1 cellular context compared by ENCODE assay signal in the genomic region with DNA sequence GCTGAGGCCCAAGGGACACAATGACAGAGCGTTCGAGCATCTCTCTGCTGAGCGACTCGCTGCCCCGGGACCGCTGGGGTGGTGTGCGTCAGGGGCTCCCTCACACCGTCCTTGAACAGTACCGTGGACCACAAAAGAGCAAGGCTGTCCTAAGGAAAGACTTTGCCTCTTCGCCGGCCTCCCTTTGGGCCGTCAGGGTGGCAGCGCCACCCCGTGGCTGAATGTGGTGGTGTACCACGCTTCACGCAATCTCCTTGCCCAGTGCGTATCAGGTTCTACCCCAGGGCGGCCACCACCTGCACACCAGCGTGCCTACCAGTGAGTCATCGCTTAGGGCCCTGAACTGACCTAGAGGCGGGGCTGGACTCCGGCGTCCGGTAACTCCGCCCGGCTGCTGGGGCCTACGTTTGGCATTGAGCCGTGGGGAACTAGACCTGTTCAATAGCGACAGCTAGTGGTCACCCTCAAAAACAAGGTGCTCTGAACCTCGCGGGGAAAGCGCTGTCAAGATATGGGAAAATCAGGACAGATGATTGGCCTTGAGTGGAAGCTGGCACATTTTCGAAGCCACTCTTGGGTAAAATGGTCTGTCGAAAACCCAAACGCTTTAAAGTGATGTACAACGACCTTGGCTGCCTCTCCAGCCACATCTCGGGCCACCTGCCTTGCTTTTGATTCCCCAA.
TF ChIP-seq lines count a peak whose summit lies in the region.

No MANE protein-coding gene starts in this region.

TF ChIP-seq in GM12878, 131 proteins besides CTCF, POLR2A, EP300 and RAD21 (continues in another document):
- TF ChIP-seq IKZF2 (IDR thresholded peaks at IDR 0.05): peak in 1 of 2 experiments; percentile 39; a peak in 2 of 4 replicates
- TF ChIP-seq MYC (IDR thresholded peaks at IDR 0.05; ENCODE audit: insufficient read depth, insufficient read length, insufficient replicate concordance, low read length, severe bottlenecking): peak; percentile 51
- TF ChIP-seq ZNF217 (IDR thresholded peaks at IDR 0.05): peak; percentile 46; the same call in 1 of the 2 replicates
- TF ChIP-seq NR2F1 (conservative IDR thresholded peaks at IDR 0.05): peak; percentile 73
- peak; percentile 20 for TF ChIP-seq SP1 (IDR thresholded peaks at IDR 0.05; ENCODE audit: low read depth, low read length)
- TF ChIP-seq BRCA1 (IDR thresholded peaks at IDR 0.05; ENCODE audit: low read depth, low read length): no peak
- peak; percentile 81; the same call in 1 of the 2 replicates for TF ChIP-seq RCOR1 (conservative IDR thresholded peaks at IDR 0.05; ENCODE audit: low read depth, low read length)
- 0 out of 2 replicates have a peak, but pooled peaks have one; percentile 17 for TF ChIP-seq EED (IDR thresholded peaks at IDR 0.05; ENCODE audit: low read depth)
- no peak for TF ChIP-seq PML (IDR thresholded peaks at IDR 0.05; ENCODE audit: low read length)
- peak; percentile 69 for TF ChIP-seq ATF7 (IDR thresholded peaks at IDR 0.05; ENCODE audit: low read depth)
- 0 out of 3 replicates have a peak, but pooled peaks of 1 of the 2 experiments have one; percentile 26 for TF ChIP-seq EGR1 (IDR thresholded peaks at IDR 0.05; ENCODE audit: borderline replicate concordance in 1 of 2, low read depth in 2 of 2, low read length in 2 of 2)
- peak; percentile 93; the same call in 1 of the 2 replicates for TF ChIP-seq RB1 (IDR thresholded peaks at IDR 0.05; ENCODE audit: borderline replicate concordance)
- peak; percentile 51; the same call in 1 of the 2 replicates for TF ChIP-seq PAX5 (IDR thresholded peaks at IDR 0.05; ENCODE audit: borderline replicate concordance, low read depth, low read length)
- TF ChIP-seq RAD51 (IDR thresholded peaks at IDR 0.05): no peak
- TF ChIP-seq SMARCA5 (IDR thresholded peaks at IDR 0.05): 0 out of 2 replicates have a peak, but pooled peaks have one; percentile 80
- TF ChIP-seq ETV6 (conservative IDR thresholded peaks at IDR 0.05 in 1 of 2, IDR thresholded peaks at IDR 0.05 in 1 of 2; ENCODE audit: borderline replicate concordance in 1 of 2, low read depth in 1 of 2): 0 out of 4 replicates have a peak, but pooled peaks of 1 of the 2 experiments have one; percentile 11
- TF ChIP-seq TCF12 (IDR thresholded peaks at IDR 0.05; ENCODE audit: low read depth, low read length): 0 out of 2 replicates have a peak, but pooled peaks have one; percentile 33
- no peak for TF ChIP-seq SUPT20H (IDR thresholded peaks at IDR 0.05; ENCODE audit: borderline replicate concordance, control insufficient read depth, low read depth, low read length)
- TF ChIP-seq CHD2 (IDR thresholded peaks at IDR 0.05; ENCODE audit: borderline replicate concordance, low read depth, low read length): peak; percentile 52; the same call in 1 of the 2 replicates
- TF ChIP-seq, protein P1, sequence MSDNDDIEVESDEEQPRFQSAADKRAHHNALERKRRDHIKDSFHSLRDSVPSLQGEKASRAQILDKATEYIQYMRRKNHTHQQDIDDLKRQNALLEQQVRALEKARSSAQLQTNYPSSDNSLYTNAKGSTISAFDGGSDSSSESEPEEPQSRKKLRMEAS (IDR thresholded peaks at IDR 0.05; ENCODE audit: low read depth, low read length): no peak; the same call in 1 of the 2 replicates
- no peak for TF ChIP-seq ZZZ3 (IDR thresholded peaks at IDR 0.05; ENCODE audit: control insufficient read depth, insufficient read length, low read depth)
- no peak for TF ChIP-seq ASH2L (IDR thresholded peaks at IDR 0.05; ENCODE audit: borderline replicate concordance, low read depth)
- TF ChIP-seq STAT1 (conservative IDR thresholded peaks at IDR 0.05): peak; percentile 79; the same call in 1 of the 2 replicates
- no peak for TF ChIP-seq KLF5 (IDR thresholded peaks at IDR 0.05; ENCODE audit: partially characterized antibody)
- peak; percentile 65 for TF ChIP-seq SMC3 (IDR thresholded peaks at IDR 0.05; ENCODE audit: borderline replicate concordance, low read length)
- peak; percentile 75 for TF ChIP-seq RUNX3 (IDR thresholded peaks at IDR 0.05; ENCODE audit: low read length)
- TF ChIP-seq, protein P2, sequence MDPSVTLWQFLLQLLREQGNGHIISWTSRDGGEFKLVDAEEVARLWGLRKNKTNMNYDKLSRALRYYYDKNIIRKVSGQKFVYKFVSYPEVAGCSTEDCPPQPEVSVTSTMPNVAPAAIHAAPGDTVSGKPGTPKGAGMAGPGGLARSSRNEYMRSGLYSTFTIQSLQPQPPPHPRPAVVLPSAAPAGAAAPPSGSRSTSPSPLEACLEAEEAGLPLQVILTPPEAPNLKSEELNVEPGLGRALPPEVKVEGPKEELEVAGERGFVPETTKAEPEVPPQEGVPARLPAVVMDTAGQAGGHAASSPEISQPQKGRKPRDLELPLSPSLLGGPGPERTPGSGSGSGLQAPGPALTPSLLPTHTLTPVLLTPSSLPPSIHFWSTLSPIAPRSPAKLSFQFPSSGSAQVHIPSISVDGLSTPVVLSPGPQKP (IDR thresholded peaks at IDR 0.05; ENCODE audit: low read depth, low read length): 0 out of 2 replicates have a peak, but pooled peaks have one; percentile 40
- 0 out of 3 replicates have a peak, but pooled peaks have one; percentile 20 for TF ChIP-seq POU2F2 (IDR thresholded peaks at IDR 0.05; ENCODE audit: borderline replicate concordance, low read depth, low read length)
- TF ChIP-seq KAT2A (conservative IDR thresholded peaks at IDR 0.05; ENCODE audit: control insufficient read depth, low read depth, low read length): no peak
- TF ChIP-seq DPF2 (IDR thresholded peaks at IDR 0.05): peak; percentile 69
- 0 out of 2 replicates have a peak, but pooled peaks have one; percentile 66 for TF ChIP-seq TBL1XR1 (IDR thresholded peaks at IDR 0.05; ENCODE audit: low read depth, low read length)
- TF ChIP-seq LARP7 (IDR thresholded peaks at IDR 0.05): peak; percentile 83
- TF ChIP-seq, protein P3, sequence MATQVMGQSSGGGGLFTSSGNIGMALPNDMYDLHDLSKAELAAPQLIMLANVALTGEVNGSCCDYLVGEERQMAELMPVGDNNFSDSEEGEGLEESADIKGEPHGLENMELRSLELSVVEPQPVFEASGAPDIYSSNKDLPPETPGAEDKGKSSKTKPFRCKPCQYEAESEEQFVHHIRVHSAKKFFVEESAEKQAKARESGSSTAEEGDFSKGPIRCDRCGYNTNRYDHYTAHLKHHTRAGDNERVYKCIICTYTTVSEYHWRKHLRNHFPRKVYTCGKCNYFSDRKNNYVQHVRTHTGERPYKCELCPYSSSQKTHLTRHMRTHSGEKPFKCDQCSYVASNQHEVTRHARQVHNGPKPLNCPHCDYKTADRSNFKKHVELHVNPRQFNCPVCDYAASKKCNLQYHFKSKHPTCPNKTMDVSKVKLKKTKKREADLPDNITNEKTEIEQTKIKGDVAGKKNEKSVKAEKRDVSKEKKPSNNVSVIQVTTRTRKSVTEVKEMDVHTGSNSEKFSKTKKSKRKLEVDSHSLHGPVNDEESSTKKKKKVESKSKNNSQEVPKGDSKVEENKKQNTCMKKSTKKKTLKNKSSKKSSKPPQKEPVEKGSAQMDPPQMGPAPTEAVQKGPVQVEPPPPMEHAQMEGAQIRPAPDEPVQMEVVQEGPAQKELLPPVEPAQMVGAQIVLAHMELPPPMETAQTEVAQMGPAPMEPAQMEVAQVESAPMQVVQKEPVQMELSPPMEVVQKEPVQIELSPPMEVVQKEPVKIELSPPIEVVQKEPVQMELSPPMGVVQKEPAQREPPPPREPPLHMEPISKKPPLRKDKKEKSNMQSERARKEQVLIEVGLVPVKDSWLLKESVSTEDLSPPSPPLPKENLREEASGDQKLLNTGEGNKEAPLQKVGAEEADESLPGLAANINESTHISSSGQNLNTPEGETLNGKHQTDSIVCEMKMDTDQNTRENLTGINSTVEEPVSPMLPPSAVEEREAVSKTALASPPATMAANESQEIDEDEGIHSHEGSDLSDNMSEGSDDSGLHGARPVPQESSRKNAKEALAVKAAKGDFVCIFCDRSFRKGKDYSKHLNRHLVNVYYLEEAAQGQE (IDR thresholded peaks at IDR 0.05; ENCODE audit: low read depth, low read length): peak; percentile 29; the same call in 1 of the 2 replicates
- TF ChIP-seq RFX5 (IDR thresholded peaks at IDR 0.05; ENCODE audit: low read depth, low read length): peak; percentile 60; the same call in 1 of the 2 replicates
- peak; percentile 46; the same call in 1 of the 2 replicates for TF ChIP-seq BACH1 (IDR thresholded peaks at IDR 0.05; ENCODE audit: borderline replicate concordance)
- TF ChIP-seq, protein P4, sequence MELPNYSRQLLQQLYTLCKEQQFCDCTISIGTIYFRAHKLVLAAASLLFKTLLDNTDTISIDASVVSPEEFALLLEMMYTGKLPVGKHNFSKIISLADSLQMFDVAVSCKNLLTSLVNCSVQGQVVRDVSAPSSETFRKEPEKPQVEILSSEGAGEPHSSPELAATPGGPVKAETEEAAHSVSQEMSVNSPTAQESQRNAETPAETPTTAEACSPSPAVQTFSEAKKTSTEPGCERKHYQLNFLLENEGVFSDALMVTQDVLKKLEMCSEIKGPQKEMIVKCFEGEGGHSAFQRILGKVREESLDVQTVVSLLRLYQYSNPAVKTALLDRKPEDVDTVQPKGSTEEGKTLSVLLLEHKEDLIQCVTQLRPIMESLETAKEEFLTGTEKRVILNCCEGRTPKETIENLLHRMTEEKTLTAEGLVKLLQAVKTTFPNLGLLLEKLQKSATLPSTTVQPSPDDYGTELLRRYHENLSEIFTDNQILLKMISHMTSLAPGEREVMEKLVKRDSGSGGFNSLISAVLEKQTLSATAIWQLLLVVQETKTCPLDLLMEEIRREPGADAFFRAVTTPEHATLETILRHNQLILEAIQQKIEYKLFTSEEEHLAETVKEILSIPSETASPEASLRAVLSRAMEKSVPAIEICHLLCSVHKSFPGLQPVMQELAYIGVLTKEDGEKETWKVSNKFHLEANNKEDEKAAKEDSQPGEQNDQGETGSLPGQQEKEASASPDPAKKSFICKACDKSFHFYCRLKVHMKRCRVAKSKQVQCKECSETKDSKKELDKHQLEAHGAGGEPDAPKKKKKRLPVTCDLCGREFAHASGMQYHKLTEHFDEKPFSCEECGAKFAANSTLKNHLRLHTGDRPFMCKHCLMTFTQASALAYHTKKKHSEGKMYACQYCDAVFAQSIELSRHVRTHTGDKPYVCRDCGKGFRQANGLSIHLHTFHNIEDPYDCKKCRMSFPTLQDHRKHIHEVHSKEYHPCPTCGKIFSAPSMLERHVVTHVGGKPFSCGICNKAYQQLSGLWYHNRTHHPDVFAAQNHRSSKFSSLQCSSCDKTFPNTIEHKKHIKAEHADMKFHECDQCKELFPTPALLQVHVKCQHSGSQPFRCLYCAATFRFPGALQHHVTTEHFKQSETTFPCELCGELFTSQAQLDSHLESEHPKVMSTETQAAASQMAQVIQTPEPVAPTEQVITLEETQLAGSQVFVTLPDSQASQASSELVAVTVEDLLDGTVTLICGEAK (IDR thresholded peaks at IDR 0.05; ENCODE audit: borderline replicate concordance): no peak
- TF ChIP-seq, protein P5, sequence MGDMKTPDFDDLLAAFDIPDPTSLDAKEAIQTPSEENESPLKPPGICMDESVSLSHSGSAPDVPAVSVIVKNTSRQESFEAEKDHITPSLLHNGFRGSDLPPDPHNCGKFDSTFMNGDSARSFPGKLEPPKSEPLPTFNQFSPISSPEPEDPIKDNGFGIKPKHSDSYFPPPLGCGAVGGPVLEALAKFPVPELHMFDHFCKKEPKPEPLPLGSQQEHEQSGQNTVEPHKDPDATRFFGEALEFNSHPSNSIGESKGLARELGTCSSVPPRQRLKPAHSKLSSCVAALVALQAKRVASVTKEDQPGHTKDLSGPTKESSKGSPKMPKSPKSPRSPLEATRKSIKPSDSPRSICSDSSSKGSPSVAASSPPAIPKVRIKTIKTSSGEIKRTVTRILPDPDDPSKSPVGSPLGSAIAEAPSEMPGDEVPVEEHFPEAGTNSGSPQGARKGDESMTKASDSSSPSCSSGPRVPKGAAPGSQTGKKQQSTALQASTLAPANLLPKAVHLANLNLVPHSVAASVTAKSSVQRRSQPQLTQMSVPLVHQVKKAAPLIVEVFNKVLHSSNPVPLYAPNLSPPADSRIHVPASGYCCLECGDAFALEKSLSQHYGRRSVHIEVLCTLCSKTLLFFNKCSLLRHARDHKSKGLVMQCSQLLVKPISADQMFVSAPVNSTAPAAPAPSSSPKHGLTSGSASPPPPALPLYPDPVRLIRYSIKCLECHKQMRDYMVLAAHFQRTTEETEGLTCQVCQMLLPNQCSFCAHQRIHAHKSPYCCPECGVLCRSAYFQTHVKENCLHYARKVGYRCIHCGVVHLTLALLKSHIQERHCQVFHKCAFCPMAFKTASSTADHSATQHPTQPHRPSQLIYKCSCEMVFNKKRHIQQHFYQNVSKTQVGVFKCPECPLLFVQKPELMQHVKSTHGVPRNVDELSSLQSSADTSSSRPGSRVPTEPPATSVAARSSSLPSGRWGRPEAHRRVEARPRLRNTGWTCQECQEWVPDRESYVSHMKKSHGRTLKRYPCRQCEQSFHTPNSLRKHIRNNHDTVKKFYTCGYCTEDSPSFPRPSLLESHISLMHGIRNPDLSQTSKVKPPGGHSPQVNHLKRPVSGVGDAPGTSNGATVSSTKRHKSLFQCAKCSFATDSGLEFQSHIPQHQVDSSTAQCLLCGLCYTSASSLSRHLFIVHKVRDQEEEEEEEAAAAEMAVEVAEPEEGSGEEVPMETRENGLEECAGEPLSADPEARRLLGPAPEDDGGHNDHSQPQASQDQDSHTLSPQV (IDR thresholded peaks at IDR 0.05): peak; percentile 50; the same call in 1 of the 2 replicates
- peak; percentile 72 to 76; a peak in 3 of 4 replicates for TF ChIP-seq BHLHE40 (IDR thresholded peaks at IDR 0.05; ENCODE audit: borderline replicate concordance in 1 of 2, low read depth in 2 of 2, low read length in 1 of 2)
- TF ChIP-seq JUND (IDR thresholded peaks at IDR 0.05; ENCODE audit: low read depth, low read length): peak; percentile 81
- peak; percentile 64 for TF ChIP-seq MXI1 (IDR thresholded peaks at IDR 0.05; ENCODE audit: low read depth, low read length)
- TF ChIP-seq IRF4 (IDR thresholded peaks at IDR 0.05; ENCODE audit: low read depth, low read length): no peak
- TF ChIP-seq, protein P6, sequence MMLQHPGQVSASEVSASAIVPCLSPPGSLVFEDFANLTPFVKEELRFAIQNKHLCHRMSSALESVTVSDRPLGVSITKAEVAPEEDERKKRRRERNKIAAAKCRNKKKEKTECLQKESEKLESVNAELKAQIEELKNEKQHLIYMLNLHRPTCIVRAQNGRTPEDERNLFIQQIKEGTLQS (IDR thresholded peaks at IDR 0.05; ENCODE audit: borderline replicate concordance, extremely low read depth, low read depth, low read length): no peak
- 0 out of 2 replicates have a peak, but pooled peaks have one; percentile 32 for TF ChIP-seq TARDBP (IDR thresholded peaks at IDR 0.05; ENCODE audit: borderline replicate concordance)
- 0 out of 2 replicates have a peak, but pooled peaks have one; percentile 37 for TF ChIP-seq ESRRA (IDR thresholded peaks at IDR 0.05; ENCODE audit: low read length)
- TF ChIP-seq, protein P7, sequence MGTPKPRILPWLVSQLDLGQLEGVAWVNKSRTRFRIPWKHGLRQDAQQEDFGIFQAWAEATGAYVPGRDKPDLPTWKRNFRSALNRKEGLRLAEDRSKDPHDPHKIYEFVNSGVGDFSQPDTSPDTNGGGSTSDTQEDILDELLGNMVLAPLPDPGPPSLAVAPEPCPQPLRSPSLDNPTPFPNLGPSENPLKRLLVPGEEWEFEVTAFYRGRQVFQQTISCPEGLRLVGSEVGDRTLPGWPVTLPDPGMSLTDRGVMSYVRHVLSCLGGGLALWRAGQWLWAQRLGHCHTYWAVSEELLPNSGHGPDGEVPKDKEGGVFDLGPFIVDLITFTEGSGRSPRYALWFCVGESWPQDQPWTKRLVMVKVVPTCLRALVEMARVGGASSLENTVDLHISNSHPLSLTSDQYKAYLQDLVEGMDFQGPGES (IDR thresholded peaks at IDR 0.05): 0 out of 2 replicates have a peak, but pooled peaks have one; percentile 36
- peak; percentile 61; the same call in 1 of the 2 replicates for TF ChIP-seq HDGF (IDR thresholded peaks at IDR 0.05)
